22 cellular contexts compared by ENCODE assay signal in genomic region chr2:134640494-134640893, GRCh38.
DNase-seq lines count a peak whose midpoint lies in the region; ATAC-seq lines count a peak whose summit lies in the region.
"Had no signal": no experiment of that assay in that cellular context is flagged by ENCODE, and none has a peak within 500 bp of the region (broad histone marks: within the 10 kb centered on the region; RNA-seq: fewer than 3 reads in every experiment).

No MANE protein-coding gene starts in this region.

- H3K27me3 Mint-ChIP-seq in activated CD4-positive, alpha-beta T cell treated with anti-CD3 and anti-CD28 coated beads, Interleukin-2, amount 10 ng/mL, durations not matched to agents 24 days and 14 days = peaks cover 17% of the 10 kb centered on the region
- H3K27me3 Mint-ChIP-seq in memory B cell = no peaks in the 10 kb centered on the region

- no peak overlapping the region for H3K4me3 Mint-ChIP-seq in activated CD4-positive, alpha-beta T cell treated with anti-CD3 and anti-CD28 coated beads, Interleukin-2, amount 10 ng/mL, durations not matched to agents 24 days and 14 days
- H3K4me3 Mint-ChIP-seq in memory B cell = no peak overlapping the region
- H3K4me3 Mint-ChIP-seq: CD4-positive, alpha-beta memory T cell; GM23338; T-cell had no signal

- DNase-seq in activated CD4-positive, alpha-beta T cell treated with anti-CD3 and anti-CD28 coated beads, Interleukin-2, amount 10 ng/mL, durations not matched to agents 24 days and 14 days = peak; percentile 44
- no peak for DNase-seq in activated CD4-positive, alpha-beta T cell treated with anti-CD3 and anti-CD28 coated beads for 1 hour
- DNase-seq in memory B cell (ENCODE audit: low spot score in 2 of 2) (no peak), A172 (ENCODE audit: low spot score) (no peak), cardiac septum (ENCODE audit: low spot score) (no peak)
- DNase-seq in NK-92 treated with Interleukin-12 subunit alpha and Interleukin-12 subunit beta, amount 100 ng/mL, for 24 hours (lab: John Stamatoyannopoulos, UW) = no peak
- DNase-seq: CD4-positive, alpha-beta memory T cell; DND-41; HCEC 1CT; KG1; NCI-H1092 treated with DMSO at 0.1 percent for 48 hours; NCI-H1436 treated with DMSO at 0.1 percent for 48 hours; NCI-H2029; NCI-H226; NCI-H524; NCI-H774; OCI-M1; SJCRH30; T-cell had no signal

- ATAC-seq in GM19463 (IDR thresholded peaks at IDR 0.05; ENCODE audit: unreplicated experiment) (peak; percentile 52), HG02852 (IDR thresholded peaks at IDR 0.05; ENCODE audit: unreplicated experiment) (peak; percentile 43), memory B cell (ENCODE audit: low read depth) (peak; percentile 19)
- ATAC-seq: GM23338, T-cell had no signal

- no peak overlapping the region for H3K27ac Mint-ChIP-seq in activated CD4-positive, alpha-beta T cell treated with anti-CD3 and anti-CD28 coated beads, Interleukin-2, amount 10 ng/mL, durations not matched to agents 24 days and 14 days
- peak overlapping the region; percentile 9 for H3K27ac Mint-ChIP-seq in memory B cell
- H3K27ac Mint-ChIP-seq: CD4-positive, alpha-beta memory T cell; GM23338; T-cell had no signal

- no peaks in the 10 kb centered on the region for H3K4me1 Mint-ChIP-seq in activated CD4-positive, alpha-beta T cell treated with anti-CD3 and anti-CD28 coated beads, Interleukin-2, amount 10 ng/mL, durations not matched to agents 24 days and 14 days
- H3K4me1 Mint-ChIP-seq in memory B cell = peaks cover 18% of the 10 kb centered on the region
- H3K4me1 Mint-ChIP-seq: CD4-positive, alpha-beta memory T cell; GM23338 had no signal

- intact Hi-C loops in activated CD4-positive, alpha-beta T cell treated with anti-CD3 and anti-CD28 coated beads, Interleukin-2, amount 10 ng/mL, durations not matched to agents 24 days and 14 days (cut with micrococcal nuclease) = no loop called here
- intact Hi-C loops in cardiac septum (cut with DNase I) = no loop called here

- H3K9me3 Mint-ChIP-seq in activated CD4-positive, alpha-beta T cell treated with anti-CD3 and anti-CD28 coated beads, Interleukin-2, amount 10 ng/mL, durations not matched to agents 24 days and 14 days = peaks cover 5% of the 10 kb centered on the region
- no peaks in the 10 kb centered on the region for H3K9me3 Mint-ChIP-seq in memory B cell
- H3K9me3 Mint-ChIP-seq: CD4-positive, alpha-beta memory T cell; GM23338; T-cell had no signal

- H3K36me3 Mint-ChIP-seq in activated CD4-positive, alpha-beta T cell treated with anti-CD3 and anti-CD28 coated beads, Interleukin-2, amount 10 ng/mL, durations not matched to agents 24 days and 14 days (ENCODE audit: low read depth) = no peaks in the 10 kb centered on the region
- peaks cover 4% of the 10 kb centered on the region for H3K36me3 Mint-ChIP-seq in memory B cell
- H3K36me3 Mint-ChIP-seq: CD4-positive, alpha-beta memory T cell; T-cell had no signal
